Comparison of ENCODE assay signal across 13 cellular contexts in the genomic region with DNA sequence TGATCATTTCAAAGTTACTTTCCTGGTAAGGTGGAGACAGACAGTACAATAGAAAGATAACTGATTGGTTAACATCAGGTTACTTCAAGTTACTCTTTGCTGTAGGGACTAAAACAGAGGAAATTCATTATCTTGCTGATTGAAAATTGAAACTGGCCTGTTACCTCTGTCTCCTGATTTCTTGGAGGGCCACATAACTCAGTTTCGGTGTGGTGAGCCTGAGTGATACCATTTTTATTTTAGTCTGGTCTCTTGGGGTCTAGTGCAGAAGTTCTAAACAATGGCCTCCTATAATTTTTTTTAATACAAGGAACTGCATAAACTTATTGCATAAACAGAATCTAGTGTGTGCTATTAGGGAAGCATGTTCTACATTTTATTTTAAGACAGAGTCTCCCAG. TPM values are rescaled to one million over a fixed set of nuclear protein-coding genes. Genes with fewer than 3 reads are reported as not detected.
DNase-seq lines count a peak whose midpoint lies in the region; ATAC-seq and TF ChIP-seq lines count a peak whose summit lies in the region.
"Had no signal": no experiment of that assay in that cellular context is flagged by ENCODE, and none has a peak within 500 bp of the region (broad histone marks: within the 10 kb centered on the region; RNA-seq: fewer than 3 reads in every experiment).

No MANE protein-coding gene starts in this region.

- no peaks in the 10 kb centered on the region for H3K9me3 Mint-ChIP-seq in activated T-cell treated with anti-CD3 and anti-CD28 coated beads, Interleukin-2, amount 50 U/mL, for 24 hours
- no peaks in the 10 kb centered on the region for H3K9me3 Mint-ChIP-seq in endodermal cell

- H3K27ac ChIP-seq in endodermal cell (ENCODE audit: low read depth, low read length) (no peak overlapping the region), stomach (peak overlapping the region in 3 of 5 donors; percentile 94 to 96 (median 95))

- ATAC-seq in GM21786 (IDR thresholded peaks at IDR 0.05; ENCODE audit: unreplicated experiment) = no peak

- H3K27me3 ChIP-seq in endodermal cell (ENCODE audit: control insufficient read depth, insufficient read depth, low read length, poor library complexity, severe bottlenecking) (no peaks in the 10 kb centered on the region), stomach (no peaks in the 10 kb centered on the region)
- H3K27me3 ChIP-seq: heart left ventricle had no signal

- H3K4me1 ChIP-seq in endodermal cell (ENCODE audit: control insufficient read depth, insufficient read depth, low read length) = peaks cover 18% of the 10 kb centered on the region
- H3K4me1 ChIP-seq in stomach = peaks cover 21 to 47% (median 35%) of the 10 kb centered on the region in 4 donors

- WGBS in endodermal cell (ENCODE audit: insufficient coverage in 1 of 2, insufficient read length in 1 of 2), 2 experiments = 94% methylated on average over 1 of the region's 1 CpG; no CpG with 5 or more reads in 1 of the 2 experiments
- WGBS in stomach, 5 donors = 76 to 84% (median 82%) methylated on average over 1 of the region's 1 CpG

- peak overlapping the region; percentile 90 for H3K4me3 ChIP-seq in endodermal cell (ENCODE audit: low read length)
- peak overlapping the region in 1 of 4 donors; percentile 76 for H3K4me3 ChIP-seq in stomach
- H3K4me3 ChIP-seq: mucosa of descending colon had no signal

- H3K9me3 ChIP-seq in endodermal cell (ENCODE audit: control insufficient read depth, low read length) (no peaks in the 10 kb centered on the region), stomach (no peaks in the 10 kb centered on the region)
- H3K9me3 ChIP-seq: heart left ventricle, mucosa of descending colon, thoracic aorta had no signal

- H3K4me1 Mint-ChIP-seq in activated T-cell treated with anti-CD3 and anti-CD28 coated beads, Interleukin-2, amount 50 U/mL, for 24 hours (ENCODE audit: low read depth) = peaks cover 68% of the 10 kb centered on the region
- peaks cover 16% of the 10 kb centered on the region for H3K4me1 Mint-ChIP-seq in endodermal cell

- intact Hi-C loops in stomach (cut with DNase I; ENCODE audit: low total_unique reads) = no loop called here

- TF ChIP-seq POLR2A in stomach (IDR thresholded peaks at IDR 0.05) = no peak

- no peak for TF ChIP-seq EP300 in stomach (IDR thresholded peaks at IDR 0.05)

- H3K9ac ChIP-seq in endodermal cell (ENCODE audit: extremely low read depth, low read length, poor library complexity, severe bottlenecking) = no peak overlapping the region

- H3K36me3 ChIP-seq in endodermal cell (ENCODE audit: control insufficient read depth, insufficient read depth, low read length) (peaks cover 16% of the 10 kb centered on the region), stomach (peaks cover 0 to 4% (median 0%) of the 10 kb centered on the region in 4 donors)
- H3K36me3 ChIP-seq: thoracic aorta had no signal

- peak overlapping the region; percentile 98 for H3K4me3 Mint-ChIP-seq in activated T-cell treated with anti-CD3 and anti-CD28 coated beads, Interleukin-2, amount 50 U/mL, for 24 hours
- H3K4me3 Mint-ChIP-seq in endodermal cell = peak overlapping the region; percentile 95

- peaks cover 40% of the 10 kb centered on the region for H3K36me3 Mint-ChIP-seq in activated T-cell treated with anti-CD3 and anti-CD28 coated beads, Interleukin-2, amount 50 U/mL, for 24 hours (ENCODE audit: low read depth)
- H3K36me3 Mint-ChIP-seq in endodermal cell (ENCODE audit: low read depth) = no peaks in the 10 kb centered on the region

- H3K27ac Mint-ChIP-seq in activated T-cell treated with anti-CD3 and anti-CD28 coated beads, Interleukin-2, amount 50 U/mL, for 24 hours = peak overlapping the region; percentile 99
- no peak overlapping the region for H3K27ac Mint-ChIP-seq in endodermal cell

- H3K27me3 Mint-ChIP-seq in activated T-cell treated with anti-CD3 and anti-CD28 coated beads, Interleukin-2, amount 50 U/mL, for 24 hours = no peaks in the 10 kb centered on the region
- H3K27me3 Mint-ChIP-seq in endodermal cell (ENCODE audit: insufficient read depth) = peaks cover 2% of the 10 kb centered on the region

- TF ChIP-seq CTCF in endodermal cell (conservative IDR thresholded peaks at IDR 0.05) (no peak), stomach (IDR thresholded peaks at IDR 0.05) (no peak)

- no peak for DNase-seq in activated T-cell treated with anti-CD3 and anti-CD28 coated beads, Interleukin-2, amount 50 U/mL, for 24 hours
- no peak for DNase-seq in activated T-cell treated with anti-CD3 and anti-CD28 coated beads, Interleukin-2, amount 50 U/mL, for 1 hour
- DNase-seq in RPMI8226 (peak; percentile 15), endodermal cell (no peak), stomach (no peak), COR-L47 (lab: John Stamatoyannopoulos, UW) (no peak), superior temporal gyrus (ENCODE audit: extremely low spot score) (no peak)
- DNase-seq: heart left ventricle, KBM-7, NCI-H748 treated with DMSO at 0.1 percent for 48 hours had no signal

RNA-seq across cellular contexts. Expression of a gene that starts 1.2 kb away (rescaled TPM):
- total RNA-seq in endodermal cell (10 to 100 TPM; 89.4 to 99.7 TPM), stomach (100 to 1,000 TPM in 1 of 5 donors, 10 to 100 TPM in 4; 17.4 to 127 (median 41.9) TPM)
- polyA plus RNA-seq in endodermal cell (2013, experiment 1 of 2) = 70.5 TPM
- polyA plus RNA-seq in endodermal cell (2013, experiment 2 of 2) = 74.9 TPM
- 10 to 100 TPM; 10.5 to 30.9 (median 10.9) TPM for polyA plus RNA-seq in stomach
